11 cellular contexts compared by ENCODE assay signal in the genomic region with DNA sequence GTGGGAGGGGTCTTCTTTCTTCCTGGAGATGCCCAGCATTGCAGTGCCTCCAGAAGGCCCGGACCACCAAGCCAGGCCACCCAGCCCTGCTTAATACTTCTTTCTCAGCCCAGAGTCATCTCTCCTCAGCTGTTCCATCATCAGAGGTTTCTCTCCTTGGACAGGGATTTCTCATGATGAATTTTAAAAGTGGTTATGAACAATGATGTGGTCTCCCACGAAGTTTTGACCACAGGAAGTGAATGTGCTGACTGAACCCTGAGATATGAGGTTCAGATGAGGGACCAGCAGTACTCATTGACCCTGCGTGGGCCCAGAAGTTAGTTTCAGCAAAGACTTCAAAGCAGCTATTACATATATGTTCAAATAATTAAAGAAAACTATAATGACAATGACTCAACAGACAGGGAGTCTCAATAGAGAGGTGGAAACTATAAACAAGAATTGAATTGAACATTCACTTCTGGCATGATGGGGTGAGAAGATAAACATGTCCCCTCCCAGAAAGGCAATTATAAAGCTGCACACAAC.
A peak's percentile ranks its signal among the peaks of the same experiment; 100 is the strongest.
DNase-seq lines count a peak whose midpoint lies in the region; ATAC-seq and TF ChIP-seq lines count a peak whose summit lies in the region.
"Had no signal": no experiment of that assay in that cellular context is flagged by ENCODE, and none has a peak within 500 bp of the region (broad histone marks: within the 10 kb centered on the region; RNA-seq: fewer than 3 reads in every experiment).

No MANE protein-coding gene starts in this region.

- in situ Hi-C loops in mammary epithelial cell (cut with MboI; ENCODE audit: low sequenced_read_pairs in 2 of 2) (no loop called here), brain microvascular endothelial cell (cut with HindIII; ENCODE audit: low pct_ligation_motif_present, low sequenced_read_pairs) (no loop called here)

- no peaks in the 10 kb centered on the region for H3K36me3 Mint-ChIP-seq in MCF 10A (ENCODE audit: insufficient read depth, unreplicated experiment)
- H3K36me3 Mint-ChIP-seq in stimulated activated memory B cell treated with anti-CD40 and anti-IgM and Interleukin-4, amounts not matched to agents 10 μg/mL and 1 μg/mL and 100 μg/mL, for 72 hours, result no peaks in the 10 kb centered on the region

- H3K9me3 ChIP-seq in mammary epithelial cell (replicated peaks; ENCODE audit: insufficient read depth, low read length), result no peaks in the 10 kb centered on the region

- H3K4me1 ChIP-seq in mammary epithelial cell (ENCODE audit: insufficient read depth, low read length), result no peaks in the 10 kb centered on the region

- no peaks in the 10 kb centered on the region for H3K4me1 Mint-ChIP-seq in MCF 10A (ENCODE audit: insufficient read depth, unreplicated experiment)
- H3K4me1 Mint-ChIP-seq in stimulated activated memory B cell treated with anti-CD40 and anti-IgM and Interleukin-4, amounts not matched to agents 10 μg/mL and 1 μg/mL and 100 μg/mL, for 72 hours, result peaks cover 24% of the 10 kb centered on the region

- no peaks in the 10 kb centered on the region for H4K20me1 ChIP-seq in mammary epithelial cell (ENCODE audit: insufficient read depth, low read length)

- intact Hi-C loops in mammary epithelial cell (cut with micrococcal nuclease), result no loop called here
- intact Hi-C loops in MCF 10A (cut with micrococcal nuclease), result no loop called here

- H2AFZ ChIP-seq in mammary epithelial cell (ENCODE audit: low read depth, low read length), result peak overlapping the region; percentile 27

- H3K4me2 ChIP-seq in mammary epithelial cell (ENCODE audit: insufficient read depth, low read depth, low read length), result no peak overlapping the region

- H3K27me3 ChIP-seq in mammary epithelial cell (ENCODE audit: insufficient read depth, low read length), result no peaks in the 10 kb centered on the region
- H3K27me3 ChIP-seq in brain microvascular endothelial cell (replicated peaks), result no peaks in the 10 kb centered on the region

- H3K9me3 Mint-ChIP-seq in MCF 10A (ENCODE audit: unreplicated experiment), result no peaks in the 10 kb centered on the region
- H3K9me3 Mint-ChIP-seq in stimulated activated memory B cell treated with anti-CD40 and anti-IgM and Interleukin-4, amounts not matched to agents 10 μg/mL and 1 μg/mL and 100 μg/mL, for 72 hours, result no peaks in the 10 kb centered on the region

- no peaks in the 10 kb centered on the region for H3K27me3 Mint-ChIP-seq in MCF 10A (ENCODE audit: insufficient read depth, unreplicated experiment)
- H3K27me3 Mint-ChIP-seq in stimulated activated memory B cell treated with anti-CD40 and anti-IgM and Interleukin-4, amounts not matched to agents 10 μg/mL and 1 μg/mL and 100 μg/mL, for 72 hours, result no peaks in the 10 kb centered on the region

- no peaks in the 10 kb centered on the region for H3K36me3 ChIP-seq in mammary epithelial cell (ENCODE audit: insufficient read depth, low read length)
- H3K36me3 ChIP-seq in brain microvascular endothelial cell (replicated peaks), result no peaks in the 10 kb centered on the region

- H3K27ac Mint-ChIP-seq in MCF 10A (ENCODE audit: low read depth, unreplicated experiment), result no peak overlapping the region
- H3K27ac Mint-ChIP-seq in stimulated activated memory B cell treated with anti-CD40 and anti-IgM and Interleukin-4, amounts not matched to agents 10 μg/mL and 1 μg/mL and 100 μg/mL, for 72 hours, result peak overlapping the region; percentile 92

- no peak for TF ChIP-seq CTCF in mammary epithelial cell (conservative IDR thresholded peaks at IDR 0.05 in 1 of 2, IDR thresholded peaks at IDR 0.05 in 1 of 2; ENCODE audit: extremely low read depth in 1 of 2, insufficient read depth in 1 of 2, low read depth in 1 of 2, low read length in 2 of 2)
- TF ChIP-seq CTCF in MCF 10A (IDR thresholded peaks at IDR 0.05; ENCODE audit: unreplicated experiment), result no peak
- no peak for TF ChIP-seq CTCF in brain microvascular endothelial cell (IDR thresholded peaks at IDR 0.05; ENCODE audit: low read depth, low read length, missing control alignments)

- CTCF ChIA-PET in mammary epithelial cell (lab: Charles Lee; ENCODE audit: low non-redundant PET), result no interaction called here
- CTCF ChIA-PET in MCF 10A (lab: Yijun Ruan, JAX), result no interaction called here

- DNase-seq in mammary epithelial cell, result peak; percentile 62
- DNase-seq in MCF 10A (ENCODE audit: unreplicated experiment), result no peak
- peak; percentile 69 for DNase-seq in HT1080 (ENCODE audit: low read depth)
- peak; percentile 69 for DNase-seq in brain microvascular endothelial cell
- DNase-seq in cerebellar cortex (ENCODE audit: low spot score), result no peak
- no peak for DNase-seq in LoVo (ENCODE audit: low spot score)
- DNase-seq: AML-193, GF-D8, mesendoderm had no signal

- BruUV-seq in mammary epithelial cell (replicated peaks; lab: Mats Ljungman, UMichigan) (no TSS peak), MCF 10A (replicated peaks; lab: Mats Ljungman, UMichigan) (no TSS peak)

- H3K27ac ChIP-seq in mammary epithelial cell (ENCODE audit: insufficient read depth, low read depth, low read length) (no peak overlapping the region), brain microvascular endothelial cell (no peak overlapping the region)

- no peak overlapping the region for H3K9ac ChIP-seq in mammary epithelial cell (ENCODE audit: insufficient read depth, low read length)

- WGBS in mammary epithelial cell (ENCODE audit: low coverage, missing lambda C conversion rate), result 77% methylated on average over 3 of the region's 3 CpGs

- ATAC-seq in stimulated activated memory B cell treated with anti-CD40 and anti-IgM and Interleukin-4, amounts not matched to agents 10 μg/mL and 1 μg/mL and 100 μg/mL, for 72 hours, result no peak
- ATAC-seq in GM18870 (IDR thresholded peaks at IDR 0.05; ENCODE audit: unreplicated experiment), result no peak

- no peak overlapping the region for H3K4me3 ChIP-seq in mammary epithelial cell (replicated peaks in 1 of 3; ENCODE audit: insufficient read depth in 1 of 3, low read depth in 2 of 3, low read length in 3 of 3)
- H3K4me3 ChIP-seq in brain microvascular endothelial cell (ENCODE audit: low read depth, low read length), result no peak overlapping the region

- H3K79me2 ChIP-seq in mammary epithelial cell (ENCODE audit: insufficient read depth, low read length), result no peaks in the 10 kb centered on the region

- dilution Hi-C loops in mammary epithelial cell (cut with HindIII; ENCODE audit: low sequenced_read_pairs), result no loop called here

- no peak overlapping the region for H3K4me3 Mint-ChIP-seq in MCF 10A (ENCODE audit: unreplicated experiment)
- no peak overlapping the region for H3K4me3 Mint-ChIP-seq in stimulated activated memory B cell treated with anti-CD40 and anti-IgM and Interleukin-4, amounts not matched to agents 10 μg/mL and 1 μg/mL and 100 μg/mL, for 72 hours

- POLR2A ChIA-PET in MCF 10A (lab: Yijun Ruan, JAX), result interaction anchor here (0.9 to 1.1 kb wide), 2 partner anchors 18 to 238 kb away, joined by 3 read pairs; no protein-coding TSS in a partner anchor

Comparison
In these comparisons a context has a peak if more than half of its experiments do, and no peak if none do; other contexts are left out.
1. DNase-seq: peak in mammary epithelial cell (single experiment), HT1080 (single experiment) and brain microvascular endothelial cell (single experiment); none in MCF 10A (single experiment), cerebellar cortex (single experiment) and LoVo (single experiment).